ENCODE assay signal across 1 cellular context in the genomic region with DNA sequence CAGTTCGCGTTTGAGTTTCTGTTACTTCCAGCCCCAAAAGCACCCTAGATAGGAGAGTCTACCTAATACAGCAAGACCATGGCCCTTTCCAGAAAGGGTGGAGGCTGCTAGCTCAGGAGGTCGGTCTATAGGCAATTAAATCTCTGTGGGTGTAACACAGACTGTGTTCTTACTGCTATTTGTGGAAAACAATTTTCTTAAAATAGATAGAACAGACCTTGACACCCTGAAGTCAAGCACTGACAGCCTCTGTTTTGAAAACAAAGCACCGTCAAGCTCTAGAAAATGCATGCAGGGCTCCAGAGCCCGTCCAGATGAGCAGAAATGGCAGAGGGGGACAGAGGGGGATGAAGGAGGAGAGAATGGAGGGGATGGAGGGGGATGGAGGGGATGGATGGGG.
TF ChIP-seq lines count a peak whose summit lies in the region.

No MANE protein-coding gene starts in this region.

TF ChIP-seq in GM23338, 12 proteins besides CTCF, POLR2A, EP300 and RAD21 (continued from another document):
- TF ChIP-seq ZNF462 (CRISPR knock-in tag; IDR thresholded peaks at IDR 0.05) (no peak), JUNB (IDR thresholded peaks at IDR 0.05; ENCODE audit: unreplicated experiment) (no peak), NANOG (IDR thresholded peaks at IDR 0.05; ENCODE audit: borderline replicate concordance) (no peak), CREB1 (CRISPR knock-in tag; IDR thresholded peaks at IDR 0.05; ENCODE audit: low read depth) (no peak), ETS1 (IDR thresholded peaks at IDR 0.05) (no peak), EZH2phosphoT487 (IDR thresholded peaks at IDR 0.05; ENCODE audit: unreplicated experiment) (no peak), STAT1 (IDR thresholded peaks at IDR 0.05; ENCODE audit: unreplicated experiment) (no peak), POLR2AphosphoS5 (IDR thresholded peaks at IDR 0.05; ENCODE audit: low read depth) (no peak), ZNF114 (CRISPR knock-in tag; IDR thresholded peaks at IDR 0.05) (no peak), EZH2 (IDR thresholded peaks at IDR 0.05; ENCODE audit: low read depth, unreplicated experiment) (no peak), ZNF331 (CRISPR knock-in tag; IDR thresholded peaks at IDR 0.05; ENCODE audit: low read depth) (no peak)
